In the genomic region with DNA sequence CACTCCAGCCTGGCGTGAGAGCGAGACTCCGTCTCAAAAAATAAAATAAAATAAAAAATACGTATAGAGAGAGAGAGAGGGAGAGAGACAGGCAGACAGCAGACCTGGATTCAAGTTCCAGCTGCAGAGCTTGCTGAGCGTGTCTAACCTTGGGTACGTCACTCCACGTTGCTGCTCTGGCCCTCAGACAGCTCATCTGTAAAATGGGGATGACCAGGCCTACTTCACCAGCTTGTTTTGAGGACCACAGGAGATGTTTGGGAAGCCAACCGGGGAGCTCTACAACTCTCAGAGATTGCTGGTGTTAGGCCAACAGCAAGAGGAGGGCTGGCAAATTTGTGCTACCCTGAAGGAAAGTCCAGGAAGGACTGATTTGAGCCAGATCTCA, we compare ENCODE assay signal across 8 cellular contexts. TPM values are rescaled to one million over a fixed set of nuclear protein-coding genes. Genes with fewer than 3 reads are reported as not detected.
DNase-seq lines count a peak whose midpoint lies in the region; ATAC-seq lines count a peak whose summit lies in the region.

No MANE protein-coding gene starts in this region.

- peak overlapping the region; percentile 94 to 97 (median 95) for H3K4me3 Mint-ChIP-seq in IgD-negative memory B cell

- peaks cover 35% of the 10 kb centered on the region for H3K79me2 ChIP-seq in ACC112 (ENCODE audit: control insufficient read depth, insufficient read depth, low read length, unreplicated experiment)

- DNase-seq in caudate nucleus (lab: John Stamatoyannopoulos, UW) (peak in 1 of 61 donors; percentile 24), middle frontal gyrus (ENCODE audit: extremely low spot score, low spot score) (no peak), NCI-H69 (lab: John Stamatoyannopoulos, UW) (no peak)

- H3K27ac ChIP-seq in ACC112 (ENCODE audit: low read depth, low read length) (no peak overlapping the region), caudate nucleus (ENCODE audit: low read depth, low read length) (peak overlapping the region; percentile 58), muscle layer of duodenum (ENCODE audit: low read length) (peak overlapping the region; percentile 80)

- H3K4me1 Mint-ChIP-seq in IgD-negative memory B cell = peaks cover 47 to 55% (median 48%) of the 10 kb centered on the region in 3 donors

- ATAC-seq in HG03139 (IDR thresholded peaks at IDR 0.05; ENCODE audit: unreplicated experiment) = no peak
- no peak for ATAC-seq in HG02938 (IDR thresholded peaks at IDR 0.05; ENCODE audit: unreplicated experiment)

- no peaks in the 10 kb centered on the region for H3K27me3 ChIP-seq in ACC112 (ENCODE audit: insufficient read depth, low read length)
- H3K27me3 ChIP-seq in muscle layer of duodenum (ENCODE audit: low read depth, low read length) = no peaks in the 10 kb centered on the region

- H3K36me3 Mint-ChIP-seq in IgD-negative memory B cell = peaks cover 2% of the 10 kb centered on the region

- H2AFZ ChIP-seq in ACC112 (ENCODE audit: low read length, unreplicated experiment) = peak overlapping the region; percentile 90

- no peaks in the 10 kb centered on the region for H3K9me3 ChIP-seq in muscle layer of duodenum (ENCODE audit: control insufficient read depth in 1 of 2, low read length in 2 of 2)

- H3K27me3 Mint-ChIP-seq in IgD-negative memory B cell = no peaks in the 10 kb centered on the region

- peak overlapping the region; percentile 95 to 97 (median 97) for H3K27ac Mint-ChIP-seq in IgD-negative memory B cell

- H3K4me1 ChIP-seq in ACC112 (ENCODE audit: control insufficient read depth, insufficient read depth, low read length, unreplicated experiment) = peaks cover 21% of the 10 kb centered on the region
- H3K4me1 ChIP-seq in muscle layer of duodenum (ENCODE audit: control insufficient read depth in 1 of 2, insufficient read depth in 2 of 2, low read length in 2 of 2) = peaks cover 3 to 7% of the 10 kb centered on the region in 2 donors

- H3K9me3 Mint-ChIP-seq in IgD-negative memory B cell = peaks cover 0 to 2% (median 0%) of the 10 kb centered on the region in 3 donors

- no peaks in the 10 kb centered on the region for H3K36me3 ChIP-seq in ACC112 (ENCODE audit: insufficient read depth, low read length)
- no peaks in the 10 kb centered on the region for H3K36me3 ChIP-seq in muscle layer of duodenum (ENCODE audit: control insufficient read depth in 1 of 2, insufficient read depth in 2 of 2, low read length in 2 of 2)

- H3K4me3 ChIP-seq in ACC112 (ENCODE audit: low read depth, low read length) = peak overlapping the region; percentile 92
- H3K4me3 ChIP-seq in muscle layer of duodenum (ENCODE audit: low read depth in 1 of 2, low read length in 2 of 2) = peak overlapping the region; percentile 68 to 77

RNA-seq across cellular contexts. Expression of a gene that starts 0.5 kb away (rescaled TPM):
- 78.6 TPM for polyA plus RNA-seq in IgD-negative memory B cell
